ENCODE assay signal across 1 cellular context in the genomic region with DNA sequence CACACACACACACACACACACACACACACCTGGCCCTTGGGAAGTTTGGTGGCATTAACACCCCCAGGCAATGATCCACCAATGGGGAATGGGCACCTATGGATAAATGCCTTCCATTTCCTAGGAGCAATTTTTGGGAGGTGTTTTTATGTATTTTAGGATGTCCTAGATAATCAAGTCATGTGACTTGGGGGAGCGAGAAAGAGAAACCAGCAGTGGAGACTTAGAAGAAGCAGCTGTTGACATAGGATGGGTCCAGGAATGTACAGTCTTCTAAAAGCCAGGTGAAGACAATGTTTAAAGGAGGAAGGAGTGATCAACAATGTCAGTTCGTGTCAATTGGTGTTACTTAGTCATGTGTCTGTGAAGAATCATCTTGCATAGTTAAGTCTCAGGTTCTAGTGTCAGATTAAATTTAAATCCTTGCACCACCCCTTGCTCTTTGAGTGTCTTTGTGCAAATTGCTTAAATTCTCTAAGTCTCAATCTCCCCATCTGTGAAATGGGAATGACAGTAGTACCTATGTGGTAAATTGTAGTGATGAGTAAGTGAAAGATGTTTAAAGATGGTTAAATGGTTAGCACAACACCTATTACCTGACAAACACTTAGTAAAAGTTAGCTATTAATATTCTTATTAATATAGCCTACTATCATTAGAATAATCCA.
TF ChIP-seq lines count a peak whose summit lies in the region.

No MANE protein-coding gene starts in this region.

TF ChIP-seq in K562, 482 proteins besides CTCF, POLR2A, EP300 and RAD21 (continued from another document):
- TF ChIP-seq HES1 (IDR thresholded peaks at IDR 0.05; ENCODE audit: low read depth) (no peak), CHD4 (IDR thresholded peaks at IDR 0.05; ENCODE audit: insufficient read depth, insufficient replicate concordance, low read depth, low read length, poor library complexity, severe bottlenecking) (no peak), BCLAF1 (IDR thresholded peaks at IDR 0.05; ENCODE audit: borderline replicate concordance in 1 of 2, control insufficient read depth in 1 of 2, low read depth in 2 of 2, low read length in 1 of 2) (no peak), ARNT (IDR thresholded peaks at IDR 0.05) (no peak), TCF7 (IDR thresholded peaks at IDR 0.05; ENCODE audit: borderline replicate concordance) (no peak), ZC3H11A (IDR thresholded peaks at IDR 0.05; ENCODE audit: low read depth, low read length) (no peak), ELF1 (tag; IDR thresholded peaks at IDR 0.05) (no peak), GTF2F1 (IDR thresholded peaks at IDR 0.05; ENCODE audit: low read depth, low read length) (no peak), SMC3 (conservative IDR thresholded peaks at IDR 0.05; ENCODE audit: insufficient read depth, low read depth, low read length) (no peak), ARID2 (IDR thresholded peaks at IDR 0.05) (no peak), LARP7 (IDR thresholded peaks at IDR 0.05) (no peak)
- TF ChIP-seq, protein P1, sequence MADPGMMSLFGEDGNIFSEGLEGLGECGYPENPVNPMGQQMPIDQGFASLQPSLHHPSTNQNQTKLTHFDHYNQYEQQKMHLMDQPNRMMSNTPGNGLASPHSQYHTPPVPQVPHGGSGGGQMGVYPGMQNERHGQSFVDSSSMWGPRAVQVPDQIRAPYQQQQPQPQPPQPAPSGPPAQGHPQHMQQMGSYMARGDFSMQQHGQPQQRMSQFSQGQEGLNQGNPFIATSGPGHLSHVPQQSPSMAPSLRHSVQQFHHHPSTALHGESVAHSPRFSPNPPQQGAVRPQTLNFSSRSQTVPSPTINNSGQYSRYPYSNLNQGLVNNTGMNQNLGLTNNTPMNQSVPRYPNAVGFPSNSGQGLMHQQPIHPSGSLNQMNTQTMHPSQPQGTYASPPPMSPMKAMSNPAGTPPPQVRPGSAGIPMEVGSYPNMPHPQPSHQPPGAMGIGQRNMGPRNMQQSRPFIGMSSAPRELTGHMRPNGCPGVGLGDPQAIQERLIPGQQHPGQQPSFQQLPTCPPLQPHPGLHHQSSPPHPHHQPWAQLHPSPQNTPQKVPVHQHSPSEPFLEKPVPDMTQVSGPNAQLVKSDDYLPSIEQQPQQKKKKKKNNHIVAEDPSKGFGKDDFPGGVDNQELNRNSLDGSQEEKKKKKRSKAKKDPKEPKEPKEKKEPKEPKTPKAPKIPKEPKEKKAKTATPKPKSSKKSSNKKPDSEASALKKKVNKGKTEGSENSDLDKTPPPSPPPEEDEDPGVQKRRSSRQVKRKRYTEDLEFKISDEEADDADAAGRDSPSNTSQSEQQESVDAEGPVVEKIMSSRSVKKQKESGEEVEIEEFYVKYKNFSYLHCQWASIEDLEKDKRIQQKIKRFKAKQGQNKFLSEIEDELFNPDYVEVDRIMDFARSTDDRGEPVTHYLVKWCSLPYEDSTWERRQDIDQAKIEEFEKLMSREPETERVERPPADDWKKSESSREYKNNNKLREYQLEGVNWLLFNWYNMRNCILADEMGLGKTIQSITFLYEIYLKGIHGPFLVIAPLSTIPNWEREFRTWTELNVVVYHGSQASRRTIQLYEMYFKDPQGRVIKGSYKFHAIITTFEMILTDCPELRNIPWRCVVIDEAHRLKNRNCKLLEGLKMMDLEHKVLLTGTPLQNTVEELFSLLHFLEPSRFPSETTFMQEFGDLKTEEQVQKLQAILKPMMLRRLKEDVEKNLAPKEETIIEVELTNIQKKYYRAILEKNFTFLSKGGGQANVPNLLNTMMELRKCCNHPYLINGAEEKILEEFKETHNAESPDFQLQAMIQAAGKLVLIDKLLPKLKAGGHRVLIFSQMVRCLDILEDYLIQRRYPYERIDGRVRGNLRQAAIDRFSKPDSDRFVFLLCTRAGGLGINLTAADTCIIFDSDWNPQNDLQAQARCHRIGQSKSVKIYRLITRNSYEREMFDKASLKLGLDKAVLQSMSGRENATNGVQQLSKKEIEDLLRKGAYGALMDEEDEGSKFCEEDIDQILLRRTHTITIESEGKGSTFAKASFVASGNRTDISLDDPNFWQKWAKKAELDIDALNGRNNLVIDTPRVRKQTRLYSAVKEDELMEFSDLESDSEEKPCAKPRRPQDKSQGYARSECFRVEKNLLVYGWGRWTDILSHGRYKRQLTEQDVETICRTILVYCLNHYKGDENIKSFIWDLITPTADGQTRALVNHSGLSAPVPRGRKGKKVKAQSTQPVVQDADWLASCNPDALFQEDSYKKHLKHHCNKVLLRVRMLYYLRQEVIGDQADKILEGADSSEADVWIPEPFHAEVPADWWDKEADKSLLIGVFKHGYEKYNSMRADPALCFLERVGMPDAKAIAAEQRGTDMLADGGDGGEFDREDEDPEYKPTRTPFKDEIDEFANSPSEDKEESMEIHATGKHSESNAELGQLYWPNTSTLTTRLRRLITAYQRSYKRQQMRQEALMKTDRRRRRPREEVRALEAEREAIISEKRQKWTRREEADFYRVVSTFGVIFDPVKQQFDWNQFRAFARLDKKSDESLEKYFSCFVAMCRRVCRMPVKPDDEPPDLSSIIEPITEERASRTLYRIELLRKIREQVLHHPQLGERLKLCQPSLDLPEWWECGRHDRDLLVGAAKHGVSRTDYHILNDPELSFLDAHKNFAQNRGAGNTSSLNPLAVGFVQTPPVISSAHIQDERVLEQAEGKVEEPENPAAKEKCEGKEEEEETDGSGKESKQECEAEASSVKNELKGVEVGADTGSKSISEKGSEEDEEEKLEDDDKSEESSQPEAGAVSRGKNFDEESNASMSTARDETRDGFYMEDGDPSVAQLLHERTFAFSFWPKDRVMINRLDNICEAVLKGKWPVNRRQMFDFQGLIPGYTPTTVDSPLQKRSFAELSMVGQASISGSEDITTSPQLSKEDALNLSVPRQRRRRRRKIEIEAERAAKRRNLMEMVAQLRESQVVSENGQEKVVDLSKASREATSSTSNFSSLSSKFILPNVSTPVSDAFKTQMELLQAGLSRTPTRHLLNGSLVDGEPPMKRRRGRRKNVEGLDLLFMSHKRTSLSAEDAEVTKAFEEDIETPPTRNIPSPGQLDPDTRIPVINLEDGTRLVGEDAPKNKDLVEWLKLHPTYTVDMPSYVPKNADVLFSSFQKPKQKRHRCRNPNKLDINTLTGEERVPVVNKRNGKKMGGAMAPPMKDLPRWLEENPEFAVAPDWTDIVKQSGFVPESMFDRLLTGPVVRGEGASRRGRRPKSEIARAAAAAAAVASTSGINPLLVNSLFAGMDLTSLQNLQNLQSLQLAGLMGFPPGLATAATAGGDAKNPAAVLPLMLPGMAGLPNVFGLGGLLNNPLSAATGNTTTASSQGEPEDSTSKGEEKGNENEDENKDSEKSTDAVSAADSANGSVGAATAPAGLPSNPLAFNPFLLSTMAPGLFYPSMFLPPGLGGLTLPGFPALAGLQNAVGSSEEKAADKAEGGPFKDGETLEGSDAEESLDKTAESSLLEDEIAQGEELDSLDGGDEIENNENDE (IDR thresholded peaks at IDR 0.05; ENCODE audit: low read depth, low read length) = no peak
TF ChIP-seq in K562: peak in this region for 7.
